8 cellular contexts compared by ENCODE assay signal in the genomic region with DNA sequence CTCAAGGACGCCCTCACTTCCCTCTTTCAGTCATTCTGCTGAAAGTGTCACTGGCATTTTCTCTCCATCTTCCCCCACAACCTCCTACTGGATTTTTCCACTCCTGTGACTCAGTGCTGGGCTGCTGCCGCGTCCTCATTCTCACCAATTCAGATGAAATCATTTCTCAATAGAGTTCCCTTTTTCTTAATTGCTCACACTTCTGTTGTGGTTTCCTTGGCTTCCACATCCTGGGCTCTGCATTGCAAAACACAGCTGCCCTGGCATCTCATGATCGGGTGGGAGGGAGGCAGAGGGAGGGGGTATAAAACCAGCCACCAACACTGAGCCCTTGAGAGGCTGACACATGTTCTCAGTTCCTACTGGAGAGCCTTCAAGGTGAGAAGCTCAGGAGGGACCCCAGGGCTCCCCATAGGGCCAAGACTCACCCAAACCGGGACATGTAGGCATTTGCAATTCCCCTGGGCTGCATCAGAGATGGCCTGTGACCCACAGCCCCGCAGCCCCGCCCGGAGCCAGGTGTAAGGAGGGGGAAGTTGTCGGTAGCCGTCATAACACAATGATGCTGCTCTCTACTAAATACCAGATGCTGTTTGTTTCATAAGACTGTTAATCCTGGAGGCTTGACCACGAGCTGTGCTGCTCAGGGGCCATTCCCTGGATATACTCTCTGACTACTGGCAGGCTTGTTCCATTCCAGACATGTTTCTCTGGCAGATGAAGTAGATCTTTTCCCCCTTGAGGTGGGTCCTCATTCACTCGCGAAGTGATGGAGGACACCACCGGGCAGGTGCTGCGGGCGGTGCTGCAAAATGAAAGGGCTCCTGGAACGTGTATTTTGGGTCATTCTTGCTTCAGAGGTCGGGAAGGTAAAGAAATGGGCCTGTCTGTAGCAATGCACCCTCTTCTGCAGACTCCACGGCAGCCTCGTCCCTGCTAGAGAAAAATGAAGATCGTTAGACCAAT.
DNase-seq lines count a peak whose midpoint lies in the region; ATAC-seq and TF ChIP-seq lines count a peak whose summit lies in the region.

No MANE protein-coding gene starts in this region.

- TF ChIP-seq CTCF in fibroblast of pulmonary artery (IDR thresholded peaks at IDR 0.05; ENCODE audit: low read length, missing control alignments) (no peak), retinal pigment epithelial cell (conservative IDR thresholded peaks at IDR 0.05; ENCODE audit: low read depth, low read length) (no peak)

- CTCF ChIA-PET in HEK293T (lab: Yijun Ruan, JAX), result interaction anchor here (0.9 kb wide), 1 partner anchor 30 kb away, joined by 3 read pairs; no protein-coding TSS in a partner anchor

- H3K4me3 ChIP-seq in fibroblast of pulmonary artery (replicated peaks; ENCODE audit: low read depth, low read length) (no peak overlapping the region), retinal pigment epithelial cell (ENCODE audit: low read length) (no peak overlapping the region)

- peak; percentile 55 for ATAC-seq in HG02588 (IDR thresholded peaks at IDR 0.05; ENCODE audit: unreplicated experiment)

- POLR2A ChIA-PET in HEK293T (lab: Yijun Ruan, JAX), result no interaction called here

- peak; percentile 76 for DNase-seq in GM04504 (ENCODE audit: low read depth)
- peak; percentile 99 for DNase-seq in NOMO-1 treated with DMSO at 0.1 percent for 48 hours (lab: John Stamatoyannopoulos, UW; ENCODE audit: unreplicated experiment)
- peak; percentile 83 to 87 for DNase-seq in activated T-cell treated with anti-CD3 and anti-CD28 coated beads, Interleukin-2, amount 50 U/mL, for 48 hours
- peak; percentile 81 for DNase-seq in fibroblast of pulmonary artery (ENCODE audit: low read depth)
- DNase-seq in retinal pigment epithelial cell (ENCODE audit: low read depth), result peak; percentile 84
- no peak for DNase-seq in NCI-H1092 (lab: John Stamatoyannopoulos, UW)
- no peak for DNase-seq in HEK293T (ENCODE audit: extremely low spot score)

TF ChIP-seq in HEK293T, 16 proteins besides CTCF, POLR2A, EP300 and RAD21:
- TF ChIP-seq ARNT (IDR thresholded peaks at IDR 0.05), result no peak
- no peak for TF ChIP-seq SP1 (IDR thresholded peaks at IDR 0.05)
- no peak for TF ChIP-seq ZNF384 (IDR thresholded peaks at IDR 0.05)
- TF ChIP-seq ELF4 (IDR thresholded peaks at IDR 0.05), result no peak
- no peak for TF ChIP-seq L3MBTL2 (conservative IDR thresholded peaks at IDR 0.05)
- no peak for TF ChIP-seq SUZ12 (IDR thresholded peaks at IDR 0.05)
- no peak for TF ChIP-seq FOXA1 (IDR thresholded peaks at IDR 0.05)
- TF ChIP-seq TARDBP (IDR thresholded peaks at IDR 0.05), result no peak
- no peak for TF ChIP-seq FOXK2 (IDR thresholded peaks at IDR 0.05)
- no peak for TF ChIP-seq BHLHE40 (IDR thresholded peaks at IDR 0.05; ENCODE audit: borderline replicate concordance)
- TF ChIP-seq CTBP1 (IDR thresholded peaks at IDR 0.05; ENCODE audit: borderline replicate concordance), result no peak
- no peak for TF ChIP-seq NFRKB (IDR thresholded peaks at IDR 0.05)
- TF ChIP-seq HDGF (IDR thresholded peaks at IDR 0.05; ENCODE audit: borderline replicate concordance), result no peak
- TF ChIP-seq, protein P1, sequence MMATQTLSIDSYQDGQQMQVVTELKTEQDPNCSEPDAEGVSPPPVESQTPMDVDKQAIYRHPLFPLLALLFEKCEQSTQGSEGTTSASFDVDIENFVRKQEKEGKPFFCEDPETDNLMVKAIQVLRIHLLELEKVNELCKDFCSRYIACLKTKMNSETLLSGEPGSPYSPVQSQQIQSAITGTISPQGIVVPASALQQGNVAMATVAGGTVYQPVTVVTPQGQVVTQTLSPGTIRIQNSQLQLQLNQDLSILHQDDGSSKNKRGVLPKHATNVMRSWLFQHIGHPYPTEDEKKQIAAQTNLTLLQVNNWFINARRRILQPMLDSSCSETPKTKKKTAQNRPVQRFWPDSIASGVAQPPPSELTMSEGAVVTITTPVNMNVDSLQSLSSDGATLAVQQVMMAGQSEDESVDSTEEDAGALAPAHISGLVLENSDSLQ (IDR thresholded peaks at IDR 0.05), result no peak
- no peak for TF ChIP-seq LEF1 (IDR thresholded peaks at IDR 0.05; ENCODE audit: borderline replicate concordance)
- TF ChIP-seq FOXM1 (IDR thresholded peaks at IDR 0.05; ENCODE audit: borderline replicate concordance), result no peak

Comparison
In these comparisons a context has a peak if more than half of its experiments do, and no peak if none do; other contexts are left out.
1. DNase-seq: peak in GM04504 (single experiment), NOMO-1 treated with DMSO at 0.1 percent for 48 hours (single experiment), activated T-cell treated with anti-CD3 and anti-CD28 coated beads, Interleukin-2, amount 50 U/mL, for 48 hours (2 of 2), fibroblast of pulmonary artery (single experiment) and retinal pigment epithelial cell (single experiment); none in NCI-H1092 (single experiment) and HEK293T (single experiment).